In genomic region chrX:151505796-151506195, GRCh38 we compare ENCODE assay signal across 10 cellular contexts. TPM values are rescaled to one million over a fixed set of nuclear protein-coding genes. Genes with fewer than 3 reads are reported as not detected.
DNase-seq lines count a peak whose midpoint lies in the region; ATAC-seq, FAIRE-seq and TF ChIP-seq lines count a peak whose summit lies in the region.
"Had no signal": no experiment of that assay in that cellular context is flagged by ENCODE, and none has a peak within 500 bp of the region (broad histone marks: within the 10 kb centered on the region; RNA-seq: fewer than 3 reads in every experiment).

No MANE protein-coding gene starts in this region.

- POLR2A ChIA-PET in RWPE1 (lab: Yijun Ruan, JAX; ENCODE audit: low non-redundant PET) (no interaction called here), HepG2 (lab: Yijun Ruan, JAX) (no interaction called here)

- in situ Hi-C loops in GM23248 (cut with MboI) (no loop called here), HepG2 (cut with HindIII; ENCODE audit: extremely low pct_ligation_motif_present, low pct_unique_long_range_greater_than_20kb) (loop anchor here (25.0 kb wide), 1 partner anchor 182 kb away; the partner anchor contains the start of gene PRRG3)

- BruUV-seq in HepG2 (replicated peaks; lab: Mats Ljungman, UMichigan) = no TSS peak

- H3K4me3 ChIP-seq in GM23248 = no peak overlapping the region
- H3K4me3 ChIP-seq in HepG2 (replicated peaks in 1 of 3; ENCODE audit: insufficient read depth in 1 of 3, low read depth in 2 of 3, low read length in 3 of 3) = no peak overlapping the region
- no peak overlapping the region for H3K4me3 ChIP-seq in Peyer's patch

- H3K36me3 ChIP-seq in GM23248 (ENCODE audit: low read depth) (no peaks in the 10 kb centered on the region), HepG2 (replicated peaks in 1 of 2; ENCODE audit: control insufficient read depth in 1 of 2, insufficient read depth in 2 of 2, low read length in 2 of 2) (peaks cover 0 to 1% of the 10 kb centered on the region in 2 experiments; a peak in 1 of 5 replicates), Peyer's patch (no peaks in the 10 kb centered on the region)

- no peak for TF ChIP-seq RAD21 in HepG2 (CRISPR knock-in tag; IDR thresholded peaks at IDR 0.05)

- H3K4me1 ChIP-seq in GM23248 (ENCODE audit: insufficient read depth) (no peaks in the 10 kb centered on the region), HepG2 (ENCODE audit: insufficient read depth, low read length) (no peaks in the 10 kb centered on the region), Peyer's patch (no peaks in the 10 kb centered on the region)

- TF ChIP-seq POLR2A in HepG2 (IDR thresholded peaks at IDR 0.05; ENCODE audit: insufficient read depth in 1 of 2, low read depth in 2 of 2, low read length in 2 of 2) (no peak), Peyer's patch (IDR thresholded peaks at IDR 0.05) (no peak)

- no peaks in the 10 kb centered on the region for H3K9me3 ChIP-seq in GM23248 (ENCODE audit: low read depth)
- H3K9me3 ChIP-seq in HepG2 (ENCODE audit: low read length) = no peaks in the 10 kb centered on the region
- H3K9me3 ChIP-seq in Peyer's patch = no peaks in the 10 kb centered on the region

- H4K20me1 ChIP-seq in GM23248 (ENCODE audit: insufficient read depth) (no peaks in the 10 kb centered on the region), HepG2 (ENCODE audit: insufficient read depth, low read length) (no peaks in the 10 kb centered on the region)

- H3K9ac ChIP-seq in GM23248 (no peak overlapping the region), HepG2 (ENCODE audit: insufficient read depth, low read depth, low read length) (no peak overlapping the region)

- ATAC-seq in HepG2 (peak; percentile 71), HG02981 (IDR thresholded peaks at IDR 0.05; ENCODE audit: unreplicated experiment) (no peak), GM21723 (IDR thresholded peaks at IDR 0.05; ENCODE audit: unreplicated experiment) (no peak)

- CTCF ChIA-PET in RWPE1 (lab: Yijun Ruan, JAX) (interaction anchor here (0.5 to 1.3 kb wide), 3 partner anchors 157 to 182 kb away, joined by 3 to 4 read pairs (median 3); no protein-coding TSS in a partner anchor), HepG2 (lab: Yijun Ruan, JAX; ENCODE audit: low intra/inter-chr PET ratio, low total read pairs) (interaction anchor here (1.6 kb wide), 1 partner anchor 175 kb away, joined by 5 read pairs; no protein-coding TSS in a partner anchor)

- no peaks in the 10 kb centered on the region for H3F3A ChIP-seq in GM23248 (ENCODE audit: insufficient read depth)

- peak; percentile 34 for FAIRE-seq in HepG2 (lab: Jason Lieb, UNC)
- FAIRE-seq: astrocyte had no signal

- H3K27ac ChIP-seq in GM23248 (no peak overlapping the region), RWPE1 (no peak overlapping the region), HepG2 (ENCODE audit: extremely low read length, insufficient read depth, low read length) (no peak overlapping the region), Peyer's patch (no peak overlapping the region)

- TF ChIP-seq EP300 in HepG2 (IDR thresholded peaks at IDR 0.05; ENCODE audit: low read depth in 2 of 2, low read length in 2 of 2) (no peak), HepG2 (CRISPR knock-in tag; IDR thresholded peaks at IDR 0.05; ENCODE audit: borderline replicate concordance) (no peak)

- DNase-seq in NCI-H2171 treated with DMSO at 0.1 percent for 48 hours (lab: John Stamatoyannopoulos, UW) = peak; percentile 22
- no peak for DNase-seq in NCI-H2171 (lab: John Stamatoyannopoulos, UW)
- peak; percentile 54 for DNase-seq in GM23248
- peak; percentile 11 for DNase-seq in RWPE1 (ENCODE audit: low spot score)
- peak; percentile 3 for DNase-seq in HepG2 (ENCODE audit: low spot score)
- no peak for DNase-seq in Peyer's patch

- H3K79me2 ChIP-seq in GM23248 (ENCODE audit: insufficient read depth) (no peaks in the 10 kb centered on the region), HepG2 (ENCODE audit: insufficient read depth, low read length) (no peaks in the 10 kb centered on the region)

- H2AFZ ChIP-seq in GM23248 (no peak overlapping the region), HepG2 (ENCODE audit: low read length) (no peak overlapping the region)

- H3K27me3 ChIP-seq in GM23248 (replicated peaks; ENCODE audit: insufficient read depth) (no peaks in the 10 kb centered on the region), HepG2 (ENCODE audit: control insufficient read depth in 1 of 2, insufficient read depth in 2 of 2, low read length in 2 of 2) (no peaks in the 10 kb centered on the region), Peyer's patch (no peaks in the 10 kb centered on the region)

- TF ChIP-seq CTCF in RWPE1 (conservative IDR thresholded peaks at IDR 0.05; ENCODE audit: low read depth) (0 out of 2 replicates have a peak, but pooled peaks have one; percentile 10), HepG2 (CRISPR knock-in tag; IDR thresholded peaks at IDR 0.05) (peak; percentile 34; the same call in 1 of the 2 replicates), Peyer's patch (IDR thresholded peaks at IDR 0.05) (no peak)

- H3K9me2 ChIP-seq in GM23248 (ENCODE audit: insufficient read depth) = no peaks in the 10 kb centered on the region

- H3K4me2 ChIP-seq in GM23248 (ENCODE audit: unreplicated experiment) (no peak overlapping the region), HepG2 (ENCODE audit: low read depth, low read length) (no peak overlapping the region)

- WGBS in GM23248 (ENCODE audit: low coverage in 1 of 2, low lambda C conversion rate in 2 of 2, missing lambda C conversion rate in 2 of 2), 2 experiments = 10 to 15% methylated on average over 2 of the region's 2 CpGs
- WGBS in HepG2 (ENCODE audit: low lambda C conversion rate) = 93% methylated on average over 2 of the region's 2 CpGs

- intact Hi-C loops in HepG2 (cut with micrococcal nuclease; ENCODE audit: unreplicated experiment) = loop anchor here (1.0 kb wide), 1 partner anchor 176 kb away; no protein-coding TSS in a partner anchor

TF ChIP-seq in HepG2, 621 proteins besides CTCF, POLR2A, EP300 and RAD21:
- TF ChIP-seq STAG1 (CRISPR knock-in tag; IDR thresholded peaks at IDR 0.05) (peak; percentile 55), GLI4 (CRISPR knock-in tag; IDR thresholded peaks at IDR 0.05; ENCODE audit: borderline replicate concordance) (no peak)

RNA-seq across cellular contexts. Expression of gene PASD1, which starts 57.7 kb away (rescaled TPM):
- not detected in 2 replicates for total RNA-seq in GM23248 (2014; rRNA removed; shearing (Covaris generic))
- polyA plus RNA-seq in GM23248 (2016; fragmentation: Nextera tagmentation; extraction: Ambion mirVana) (not detected in 2 replicates), HepG2 (2011; rRNA removed) (not detected in 2 replicates)
- total RNA-seq in HepG2 (2016; rRNA removed; fragmentation: Illumina TruSeq; extraction: Trizol) (not detected in 2 replicates), Peyer's patch (not detected)
- not detected in 2 replicates for total RNA-seq in HepG2 (2016; cell fraction: cytosol; rRNA removed; fragmentation: Illumina TruSeq; extraction: Trizol; ENCODE audit: low read depth)
- total RNA-seq in HepG2 (2016; cell fraction: insoluble cytoplasmic fraction; rRNA removed; fragmentation: Illumina TruSeq; extraction: Trizol) = not detected in 2 replicates
- total RNA-seq in HepG2 (2016; cell fraction: membrane; rRNA removed; fragmentation: Illumina TruSeq; extraction: Trizol) = not detected in 2 replicates
- not detected in 2 replicates for total RNA-seq in HepG2 (2016; cell fraction: nucleus; rRNA removed; fragmentation: Illumina TruSeq; extraction: Trizol)
- polyA plus RNA-seq in HepG2 (2011; cell fraction: cytosol; rRNA removed) = not detected in 2 replicates
- not detected in 2 replicates for polyA plus RNA-seq in HepG2 (2011; cell fraction: nucleus; rRNA removed)
- not detected in 2 replicates for polyA plus RNA-seq in HepG2 (2012)
- polyA plus RNA-seq in HepG2 (2016; cell fraction: cytosol; fragmentation: Illumina TruSeq; extraction: Trizol; ENCODE audit: low read depth) = not detected in 2 replicates
- not detected in 2 replicates for polyA plus RNA-seq in HepG2 (2016; cell fraction: insoluble cytoplasmic fraction; fragmentation: Illumina TruSeq; extraction: Trizol; ENCODE audit: low read depth)
- polyA plus RNA-seq in HepG2 (2016; cell fraction: membrane; fragmentation: Illumina TruSeq; extraction: Trizol; ENCODE audit: low read depth) = not detected in 2 replicates
- polyA plus RNA-seq in HepG2 (2016; cell fraction: nucleus; fragmentation: Illumina TruSeq; extraction: Trizol; ENCODE audit: insufficient read depth, low read depth) = not detected in 2 replicates
- polyA minus RNA-seq in HepG2 (2011; rRNA and poly(A)+ RNA removed; ENCODE audit: low replicate concordance) = 0.10 TPM in 1 of 2 replicates, not detected in the other
- not detected in 2 replicates for polyA minus RNA-seq in HepG2 (2011; cell fraction: cytosol; rRNA and poly(A)+ RNA removed)
- polyA minus RNA-seq in HepG2 (2011; cell fraction: nucleus; rRNA and poly(A)+ RNA removed) = not detected in 2 replicates
- total RNA-seq: astrocyte, temporal lobe had no signal

Comparison
In these comparisons a context has a peak if more than half of its experiments do, and no peak if none do; other contexts are left out.
1. DNase-seq: peak in NCI-H2171 treated with DMSO at 0.1 percent for 48 hours (single experiment), GM23248 (single experiment), RWPE1 (single experiment) and HepG2 (single experiment); none in NCI-H2171 (single experiment) and Peyer's patch (0 of 3).
2. CTCF ChIP-seq: peak in RWPE1 (single experiment) and HepG2 (single experiment); none in Peyer's patch (0 of 6).